15 cellular contexts compared by ENCODE assay signal in the genomic region with DNA sequence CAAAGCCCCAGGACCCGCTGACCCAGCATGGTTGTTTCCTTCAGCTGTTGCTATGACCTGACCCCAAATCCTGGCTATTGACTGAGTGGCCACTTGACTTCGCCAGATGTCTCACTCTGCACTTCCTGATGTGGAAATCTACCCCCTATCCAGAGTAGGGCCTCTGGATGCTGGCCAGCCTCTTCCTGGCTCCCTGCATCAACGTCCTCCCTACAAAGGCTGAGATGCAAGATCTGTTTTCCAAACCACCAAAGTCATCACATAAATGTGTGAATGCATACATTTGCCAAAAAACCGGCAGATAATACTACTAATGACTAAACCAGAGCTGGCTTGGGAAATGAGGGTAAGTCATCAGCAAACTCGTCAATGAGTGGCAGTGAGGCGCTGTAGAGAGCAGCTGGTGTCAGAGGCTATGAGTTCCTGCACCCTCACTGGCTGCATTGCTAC.
DNase-seq lines count a peak whose midpoint lies in the region; ATAC-seq, FAIRE-seq and TF ChIP-seq lines count a peak whose summit lies in the region.
"Had no signal": no experiment of that assay in that cellular context is flagged by ENCODE, and none has a peak within 500 bp of the region (broad histone marks: within the 10 kb centered on the region; RNA-seq: fewer than 3 reads in every experiment).

No MANE protein-coding gene starts in this region.

- no peaks in the 10 kb centered on the region for H4K20me1 ChIP-seq in astrocyte (ENCODE audit: insufficient read depth, low read length)

- H3K27ac Mint-ChIP-seq in astrocyte (ENCODE audit: unreplicated experiment), result no peak overlapping the region
- H3K27ac Mint-ChIP-seq: endodermal cell; stimulated activated memory B cell treated with anti-CD40 and anti-IgM and Interleukin-4, amounts not matched to agents 10 μg/mL and 1 μg/mL and 100 μg/mL, for 72 hours had no signal

- no peak for TF ChIP-seq EP300 in suprapubic skin (IDR thresholded peaks at IDR 0.05)

- peaks cover 14% of the 10 kb centered on the region for H3K9me3 ChIP-seq in astrocyte (ENCODE audit: insufficient read depth, low read depth, low read length)
- no peaks in the 10 kb centered on the region for H3K9me3 ChIP-seq in right cardiac atrium (ENCODE audit: control insufficient read depth, low read length)
- H3K9me3 ChIP-seq in suprapubic skin, result peaks cover 12% of the 10 kb centered on the region

- TF ChIP-seq CTCF in astrocyte (IDR thresholded peaks at IDR 0.05; ENCODE audit: insufficient read depth, low read depth, low read length), result no peak
- no peak for TF ChIP-seq CTCF in suprapubic skin (IDR thresholded peaks at IDR 0.05)

- no peak for FAIRE-seq in astrocyte (lab: Jason Lieb, UNC)
- FAIRE-seq: keratinocyte, TTC549 had no signal

- H2AFZ ChIP-seq in astrocyte (ENCODE audit: low read depth, low read length), result no peak overlapping the region

- H3K27me3 Mint-ChIP-seq in astrocyte (ENCODE audit: low read depth, unreplicated experiment), result peaks cover 2% of the 10 kb centered on the region

- H3K9me3 Mint-ChIP-seq in astrocyte (ENCODE audit: unreplicated experiment), result peaks cover 19% of the 10 kb centered on the region

- H3K27me3 ChIP-seq in astrocyte (ENCODE audit: insufficient read depth, low read length) (no peaks in the 10 kb centered on the region), right cardiac atrium (ENCODE audit: control insufficient read depth, insufficient read depth) (no peaks in the 10 kb centered on the region), suprapubic skin (no peaks in the 10 kb centered on the region)

- no peaks in the 10 kb centered on the region for H3K36me3 Mint-ChIP-seq in astrocyte (ENCODE audit: low read depth, unreplicated experiment)
- H3K36me3 Mint-ChIP-seq: stimulated activated memory B cell treated with anti-CD40 and anti-IgM and Interleukin-4, amounts not matched to agents 10 μg/mL and 1 μg/mL and 100 μg/mL, for 72 hours had no signal

- no peak overlapping the region for H3K4me3 ChIP-seq in astrocyte (ENCODE audit: insufficient read depth, low read depth, low read length)
- H3K4me3 ChIP-seq in right cardiac atrium (ENCODE audit: low read length), result no peak overlapping the region
- H3K4me3 ChIP-seq in suprapubic skin, result no peak overlapping the region
- H3K4me3 ChIP-seq: skin epidermis had no signal

- peak; percentile 97 for DNase-seq in HCEC 1CT
- DNase-seq in astrocyte (ENCODE audit: low read depth), result peak; percentile 92
- DNase-seq in right cardiac atrium, result peak; percentile 88 to 94 (median 92)
- DNase-seq in suprapubic skin (ENCODE audit: low spot score in 2 of 2), result peak; percentile 87 to 88
- DNase-seq in putamen (ENCODE audit: low spot score), result no peak
- DNase-seq: endodermal cell, GDM1, Karpas-422 had no signal

- H3K4me1 ChIP-seq in astrocyte (ENCODE audit: insufficient read depth, low read length) (peaks cover 20% of the 10 kb centered on the region), right cardiac atrium (ENCODE audit: control insufficient read depth, insufficient read depth, low read length) (no peaks in the 10 kb centered on the region), suprapubic skin (peaks cover 22% of the 10 kb centered on the region)

- H3K79me2 ChIP-seq in astrocyte (ENCODE audit: insufficient read depth, low read length), result no peaks in the 10 kb centered on the region

- WGBS in right cardiac atrium, result 13% methylated on average over 6 of the region's 6 CpGs
- 47% methylated on average over 6 of the region's 6 CpGs for WGBS in suprapubic skin

- H3K27ac ChIP-seq in astrocyte (ENCODE audit: low read depth, low read length) (no peak overlapping the region), right cardiac atrium (ENCODE audit: low read length) (no peak overlapping the region), suprapubic skin (no peak overlapping the region)

- ATAC-seq in right cardiac atrium (peak; percentile 85 to 88), HG03460 (IDR thresholded peaks at IDR 0.05; ENCODE audit: unreplicated experiment) (no peak), GM21737 (IDR thresholded peaks at IDR 0.05; ENCODE audit: unreplicated experiment) (no peak), HG02798 (IDR thresholded peaks at IDR 0.05; ENCODE audit: poor library complexity, unreplicated experiment) (no peak)
- ATAC-seq: stimulated activated memory B cell treated with anti-CD40 and anti-IgM and Interleukin-4, amounts not matched to agents 10 μg/mL and 1 μg/mL and 100 μg/mL, for 72 hours had no signal

- H3K36me3 ChIP-seq in astrocyte (ENCODE audit: insufficient read depth, low read length), result no peaks in the 10 kb centered on the region
- no peaks in the 10 kb centered on the region for H3K36me3 ChIP-seq in suprapubic skin

- no peak overlapping the region for H3K4me2 ChIP-seq in astrocyte (ENCODE audit: low read length)

- no peak overlapping the region for H3K4me3 Mint-ChIP-seq in astrocyte (ENCODE audit: unreplicated experiment)
- H3K4me3 Mint-ChIP-seq: endodermal cell; stimulated activated memory B cell treated with anti-CD40 and anti-IgM and Interleukin-4, amounts not matched to agents 10 μg/mL and 1 μg/mL and 100 μg/mL, for 72 hours had no signal

- peaks cover 13% of the 10 kb centered on the region for H3K4me1 Mint-ChIP-seq in astrocyte (ENCODE audit: low read depth, unreplicated experiment)
- H3K4me1 Mint-ChIP-seq: endodermal cell had no signal

- H3K9ac ChIP-seq in astrocyte (ENCODE audit: low read length), result no peak overlapping the region

- intact Hi-C loops in right cardiac atrium (cut with DNase I), result no loop called here

- no peak for TF ChIP-seq POLR2A in suprapubic skin (IDR thresholded peaks at IDR 0.05)

Comparison
In these comparisons a context has a peak if more than half of its experiments do, and no peak if none do; other contexts are left out.
1. ATAC-seq: peak in right cardiac atrium (2 of 2); none in HG03460 (single experiment), GM21737 (single experiment) and HG02798 (single experiment).